17 cellular contexts compared by ENCODE assay signal in the genomic region with DNA sequence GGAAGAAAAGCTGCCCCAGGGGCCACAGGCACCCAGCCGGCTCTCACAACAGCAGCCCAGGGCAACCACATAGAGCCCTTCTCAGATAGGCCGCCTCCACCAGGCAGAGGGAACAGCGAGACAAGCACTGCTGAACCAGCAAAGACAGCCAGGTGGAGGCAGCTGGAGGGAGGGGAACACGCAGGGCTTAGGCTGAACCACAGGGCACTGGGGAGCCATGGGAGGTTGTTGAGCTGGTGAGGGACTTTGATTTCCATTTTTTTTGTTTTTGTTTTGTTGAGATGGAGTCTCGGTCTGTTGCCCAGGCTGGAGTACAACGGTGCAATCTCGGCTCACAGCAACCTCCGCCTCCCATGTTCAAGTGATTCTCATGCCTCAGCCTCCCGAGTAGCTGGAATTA. TPM values are rescaled to one million over a fixed set of nuclear protein-coding genes. Genes with fewer than 3 reads are reported as not detected.
DNase-seq lines count a peak whose midpoint lies in the region; ATAC-seq and TF ChIP-seq lines count a peak whose summit lies in the region.
"Had no signal": no experiment of that assay in that cellular context is flagged by ENCODE, and none has a peak within 500 bp of the region (broad histone marks: within the 10 kb centered on the region; RNA-seq: fewer than 3 reads in every experiment).

No MANE protein-coding gene starts in this region.

- POLR2A ChIA-PET in HEK293 (lab: Yijun Ruan, JAX) = interaction anchor here (0.6 to 2.4 kb wide), 5 partner anchors 9 to 129 kb away, joined by 3 to 7 read pairs (median 4); a partner anchor contains a TSS

- H3K4me1 ChIP-seq in HEK293 (ENCODE audit: control insufficient read depth, insufficient read depth, low read length) = no peaks in the 10 kb centered on the region

- peak overlapping the region; percentile 51 for H3K4me3 Mint-ChIP-seq in neural crest cell

- H3K36me3 Mint-ChIP-seq in neural crest cell (ENCODE audit: low read depth) = no peaks in the 10 kb centered on the region
- H3K36me3 Mint-ChIP-seq: CD4-positive, CD25-positive, alpha-beta regulatory T cell; IgD-negative memory B cell had no signal

- no peak overlapping the region for H3K27ac ChIP-seq in HEK293 (ENCODE audit: extremely low read depth, low read depth, low read length)
- H3K27ac ChIP-seq: SJSA1 had no signal

- CTCF ChIA-PET in HEK293 (lab: Yijun Ruan, JAX) = no interaction called here

- no peak overlapping the region for H3K4me3 ChIP-seq in HEK293 (ENCODE audit: low read depth, low read length)
- H3K4me3 ChIP-seq: SJSA1 had no signal

- no peaks in the 10 kb centered on the region for H3K4me1 Mint-ChIP-seq in neural crest cell

- H3K36me3 ChIP-seq in HEK293 (ENCODE audit: control insufficient read depth in 2 of 2, insufficient read depth in 1 of 2, low read length in 2 of 2) = peaks cover 0 to 37% of the 10 kb centered on the region in 2 experiments; a peak in 1 of 3 replicates

- no peak overlapping the region for H3K27ac Mint-ChIP-seq in neural crest cell (ENCODE audit: unreplicated experiment)

- no peak for TF ChIP-seq CTCF in HEK293 (tag by site-specific recombination; IDR thresholded peaks at IDR 0.05)
- TF ChIP-seq CTCF in neural crest cell (conservative IDR thresholded peaks at IDR 0.05) = no peak

- ATAC-seq in HG03354 (IDR thresholded peaks at IDR 0.05; ENCODE audit: poor library complexity, severe bottlenecking, unreplicated experiment) = no peak

- DNase-seq in DMS53 (lab: John Stamatoyannopoulos, UW) (peak; percentile 24), DMS53 treated with DMSO at 0.1 percent for 48 hours (lab: John Stamatoyannopoulos, UW; ENCODE audit: unreplicated experiment) (no peak), RPMI8226 (peak; percentile 58), neural crest cell (ENCODE audit: low read depth, low spot score) (no peak), AG20443 (ENCODE audit: low spot score) (no peak)
- no peak for DNase-seq in stimulated activated naive CD4-positive, alpha-beta T cell (lab: John Stamatoyannopoulos, UW)
- DNase-seq: CD4-positive, CD25-positive, alpha-beta regulatory T cell; H7; NCI-H1105; NCI-H187 treated with DMSO at 0.1 percent for 48 hours; NCI-H2171; NCI-H446 treated with DMSO at 0.1 percent for 48 hours; NCI-H748 treated with DMSO at 0.1 percent for 48 hours had no signal

- H3K27me3 Mint-ChIP-seq in neural crest cell (ENCODE audit: low read depth) = no peaks in the 10 kb centered on the region

- no peaks in the 10 kb centered on the region for H3K9me3 ChIP-seq in HEK293 (ENCODE audit: control insufficient read depth, insufficient read depth, low read depth, low read length)
- H3K9me3 ChIP-seq: SJSA1 had no signal

- H3K9me3 Mint-ChIP-seq in neural crest cell = no peaks in the 10 kb centered on the region
- H3K9me3 Mint-ChIP-seq: CD4-positive, CD25-positive, alpha-beta regulatory T cell; IgD-negative memory B cell had no signal

TF ChIP-seq in HEK293, 187 proteins besides CTCF, POLR2A, EP300 and RAD21:
- 0 out of 2 replicates have a peak, but pooled peaks have one; percentile 26 for TF ChIP-seq ZNF121 (tag by site-specific recombination; IDR thresholded peaks at IDR 0.05)
- TF ChIP-seq ZNF76 (tag by site-specific recombination; IDR thresholded peaks at IDR 0.05; ENCODE audit: borderline replicate concordance, low read depth) = no peak
- 0 out of 2 replicates have a peak, but pooled peaks have one; percentile 19 for TF ChIP-seq ZNF2 (tag by site-specific recombination; IDR thresholded peaks at IDR 0.05)
- TF ChIP-seq KLF8 (tag by site-specific recombination; IDR thresholded peaks at IDR 0.05) = peak; percentile 83; the same call in 1 of the 2 replicates
- TF ChIP-seq EGR2 (tag by site-specific recombination; IDR thresholded peaks at IDR 0.05; ENCODE audit: low read depth) = no peak
- TF ChIP-seq MEIS1 (CRISPR knock-in tag; IDR thresholded peaks at IDR 0.05; ENCODE audit: borderline replicate concordance) = no peak
- no peak for TF ChIP-seq ZNF433 (tag by site-specific recombination; IDR thresholded peaks at IDR 0.05; ENCODE audit: low read depth)
- TF ChIP-seq ZBTB1 (tag by site-specific recombination; IDR thresholded peaks at IDR 0.05) = no peak
- no peak for TF ChIP-seq ZNF596 (tag by site-specific recombination; IDR thresholded peaks at IDR 0.05)
- 0 out of 2 replicates have a peak, but pooled peaks have one; percentile 34 for TF ChIP-seq KLF7 (tag by site-specific recombination; IDR thresholded peaks at IDR 0.05; ENCODE audit: borderline replicate concordance)
- TF ChIP-seq ZNF16 (tag by site-specific recombination; IDR thresholded peaks at IDR 0.05; ENCODE audit: low read depth) = peak; percentile 100
- TF ChIP-seq ZBTB8A (tag by site-specific recombination; IDR thresholded peaks at IDR 0.05) = 0 out of 2 replicates have a peak, but pooled peaks have one; percentile 28
- TF ChIP-seq SP7 (tag by site-specific recombination; IDR thresholded peaks at IDR 0.05) = no peak
- TF ChIP-seq ZNF223 (tag by site-specific recombination; IDR thresholded peaks at IDR 0.05) = no peak
- TF ChIP-seq ZNF341 (tag by site-specific recombination; IDR thresholded peaks at IDR 0.05; ENCODE audit: low read depth) = peak; percentile 66
- no peak for TF ChIP-seq ZNF521 (tag by site-specific recombination; IDR thresholded peaks at IDR 0.05)
- TF ChIP-seq ZNF664 (tag by site-specific recombination; IDR thresholded peaks at IDR 0.05) = peak; percentile 91
- TF ChIP-seq KLF9 (tag by site-specific recombination; IDR thresholded peaks at IDR 0.05; ENCODE audit: low read depth) = 0 out of 2 replicates have a peak, but pooled peaks have one; percentile 8
- TF ChIP-seq, protein P1, sequence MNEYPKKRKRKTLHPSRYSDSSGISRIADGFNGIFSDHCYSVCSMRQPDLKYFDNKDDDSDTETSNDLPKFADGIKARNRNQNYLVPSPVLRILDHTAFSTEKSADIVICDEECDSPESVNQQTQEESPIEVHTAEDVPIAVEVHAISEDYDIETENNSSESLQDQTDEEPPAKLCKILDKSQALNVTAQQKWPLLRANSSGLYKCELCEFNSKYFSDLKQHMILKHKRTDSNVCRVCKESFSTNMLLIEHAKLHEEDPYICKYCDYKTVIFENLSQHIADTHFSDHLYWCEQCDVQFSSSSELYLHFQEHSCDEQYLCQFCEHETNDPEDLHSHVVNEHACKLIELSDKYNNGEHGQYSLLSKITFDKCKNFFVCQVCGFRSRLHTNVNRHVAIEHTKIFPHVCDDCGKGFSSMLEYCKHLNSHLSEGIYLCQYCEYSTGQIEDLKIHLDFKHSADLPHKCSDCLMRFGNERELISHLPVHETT (tag by site-specific recombination; IDR thresholded peaks at IDR 0.05) = peak; percentile 76; the same call in 1 of the 2 replicates
- TF ChIP-seq, protein P2, sequence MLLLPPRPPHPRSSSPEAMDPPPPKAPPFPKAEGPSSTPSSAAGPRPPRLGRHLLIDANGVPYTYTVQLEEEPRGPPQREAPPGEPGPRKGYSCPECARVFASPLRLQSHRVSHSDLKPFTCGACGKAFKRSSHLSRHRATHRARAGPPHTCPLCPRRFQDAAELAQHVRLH (tag by site-specific recombination; IDR thresholded peaks at IDR 0.05) = 0 out of 2 replicates have a peak, but pooled peaks have one; percentile 34
- TF ChIP-seq REPIN1 (tag by site-specific recombination; IDR thresholded peaks at IDR 0.05; ENCODE audit: low read depth) = peak; percentile 89; the same call in 1 of the 2 replicates

RNA-seq across cellular contexts. Expression of a gene that starts 3.5 kb away (rescaled TPM):
- 42.6 and 45.6 TPM in 2 replicates for total RNA-seq in neural crest cell

RNA-seq across cellular contexts. Expression of a gene that starts 9.5 kb away (rescaled TPM):
- 146 and 157 TPM in 2 replicates for total RNA-seq in neural crest cell

RNA-seq across cellular contexts. Expression of a gene that starts 14.1 kb away (rescaled TPM):
- total RNA-seq in neural crest cell = 89.7 and 90.6 TPM in 2 replicates

RNA-seq across cellular contexts. Expression of a gene that starts 40.4 kb away (rescaled TPM):
- 1,578 and 1,580 TPM in 2 replicates for total RNA-seq in neural crest cell

RNA-seq across cellular contexts. Expression of a gene that starts 52.1 kb away (rescaled TPM):
- 39.2 and 43.0 TPM in 2 replicates for total RNA-seq in neural crest cell
- total RNA-seq: SJSA1 had no signal

Comparison
In these comparisons a context has a peak if more than half of its experiments do, and no peak if none do; other contexts are left out.
1. DNase-seq: peak in DMS53 (single experiment) and RPMI8226 (single experiment); none in DMS53 treated with DMSO at 0.1 percent for 48 hours (single experiment), neural crest cell (single experiment), AG20443 (single experiment) and stimulated activated naive CD4-positive, alpha-beta T cell (0 of 6).